ENCODE assay signal across 24 cellular contexts in the genomic region with DNA sequence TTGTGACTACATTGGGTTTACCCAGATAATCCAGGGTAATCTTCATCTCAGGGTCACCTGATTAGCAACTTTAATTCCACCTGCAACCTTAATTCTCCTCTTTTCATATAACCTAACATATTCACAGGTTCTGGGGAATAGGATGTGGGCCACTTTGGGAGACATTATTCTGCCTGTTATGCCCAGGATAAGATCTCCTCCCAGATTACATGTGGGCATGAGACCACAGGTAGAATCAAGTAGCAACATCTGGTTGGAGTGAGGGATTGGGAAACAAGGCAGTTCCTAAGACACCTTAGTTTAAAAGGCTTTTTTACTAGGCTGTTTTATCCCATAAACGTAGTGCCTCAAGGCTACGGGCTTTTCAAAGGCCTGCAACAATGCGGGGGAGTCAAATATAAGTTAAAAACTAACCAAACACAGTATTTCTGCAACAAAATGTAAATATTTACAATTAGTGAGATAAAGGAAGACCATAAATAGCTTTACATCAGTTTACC.
"Had no signal": no experiment of that assay in that cellular context is flagged by ENCODE, and none has a peak within 500 bp of the region (broad histone marks: within the 10 kb centered on the region; RNA-seq: fewer than 3 reads in every experiment).

No MANE protein-coding gene starts in this region.

- DNase-seq: effector memory CD4-positive, alpha-beta T cell; glutamatergic neuron; immature natural killer cell; left ventricle myocardium inferior; lower lobe of right lung; occipital lobe; pancreas; psoas muscle; retina; stimulated activated CD4-positive, alpha-beta T cell treated with anti-CD3 and anti-CD28 coated beads, Interleukin-2, amount 100 ng/mL, for 24 hours; stimulated activated CD4-positive, alpha-beta T cell treated with anti-CD3 and anti-CD28 coated beads, Interleukin-4, amount 100 ng/mL, for 4 hours; stimulated activated naive B cell treated with anti-CD40 and anti-IgM and Interleukin-4, amounts not matched to agents 10 μg/mL and 1 μg/mL and 100 μg/mL, for 72 hours; stimulated activated naive CD8-positive, alpha-beta T cell treated with anti-CD3 and anti-CD28 coated beads, Interleukin-15, amount 100 ng/mL, for 72 hours; testis; upper lobe of right lung had no signal

- H3K9me3 Mint-ChIP-seq: mesothelial cell of epicardium, neural progenitor cell had no signal

- H3K36me3 ChIP-seq: esophagus muscularis mucosa, left ventricle myocardium inferior, lower lobe of right lung, neural progenitor cell, pancreas, upper lobe of right lung had no signal

- H3K9me3 ChIP-seq: esophagus muscularis mucosa, gastroesophageal sphincter, left ventricle myocardium inferior, lower lobe of right lung, pancreas, psoas muscle, testis, tibial nerve, upper lobe of right lung had no signal

- H3K4me3 Mint-ChIP-seq: immature natural killer cell; memory B cell; mesothelial cell of epicardium; natural killer cell treated with Interleukin-12 subunit alpha and Interleukin-12 subunit beta and Interleukin-15 and Interleukin-18, amount 100 ng/mL, for 72 hours; neural progenitor cell; stimulated activated naive B cell treated with anti-CD40 and anti-IgM and Interleukin-4, amounts not matched to agents 10 μg/mL and 1 μg/mL and 100 μg/mL, for 72 hours; stimulated activated naive CD8-positive, alpha-beta T cell treated with anti-CD3 and anti-CD28 coated beads, Interleukin-15, amount 100 ng/mL, for 72 hours had no signal

- H3K27ac ChIP-seq: epithelial cell of prostate, esophagus muscularis mucosa, gastroesophageal sphincter, left ventricle myocardium inferior, lower lobe of right lung, neural progenitor cell, pancreas, psoas muscle, testis, tibial nerve, upper lobe of right lung had no signal

- H3K27me3 ChIP-seq: esophagus muscularis mucosa, gastroesophageal sphincter, neural progenitor cell, pancreas, testis, tibial nerve, upper lobe of right lung had no signal

- ATAC-seq: gastroesophageal sphincter; lower lobe of right lung; natural killer cell treated with Interleukin-12 subunit alpha and Interleukin-12 subunit beta and Interleukin-15 and Interleukin-18, amount 100 ng/mL, for 72 hours; pancreas; psoas muscle; sciatic nerve; stimulated activated naive B cell treated with anti-CD40 and anti-IgM and Interleukin-4, amounts not matched to agents 10 μg/mL and 1 μg/mL and 100 μg/mL, for 72 hours; stimulated activated naive CD8-positive, alpha-beta T cell treated with anti-CD3 and anti-CD28 coated beads, Interleukin-15, amount 100 ng/mL, for 72 hours; upper lobe of right lung had no signal

- H3K36me3 Mint-ChIP-seq: immature natural killer cell; memory B cell; mesothelial cell of epicardium; natural killer cell treated with Interleukin-12 subunit alpha and Interleukin-12 subunit beta and Interleukin-15 and Interleukin-18, amount 100 ng/mL, for 72 hours; neural progenitor cell; stimulated activated naive B cell treated with anti-CD40 and anti-IgM and Interleukin-4, amounts not matched to agents 10 μg/mL and 1 μg/mL and 100 μg/mL, for 72 hours had no signal

- H3K27ac Mint-ChIP-seq: immature natural killer cell; memory B cell; mesothelial cell of epicardium; natural killer cell treated with Interleukin-12 subunit alpha and Interleukin-12 subunit beta and Interleukin-15 and Interleukin-18, amount 100 ng/mL, for 72 hours; neural progenitor cell; stimulated activated naive B cell treated with anti-CD40 and anti-IgM and Interleukin-4, amounts not matched to agents 10 μg/mL and 1 μg/mL and 100 μg/mL, for 72 hours; stimulated activated naive CD8-positive, alpha-beta T cell treated with anti-CD3 and anti-CD28 coated beads, Interleukin-15, amount 100 ng/mL, for 72 hours had no signal

- H3K4me1 Mint-ChIP-seq: immature natural killer cell; memory B cell; mesothelial cell of epicardium; neural progenitor cell; stimulated activated naive B cell treated with anti-CD40 and anti-IgM and Interleukin-4, amounts not matched to agents 10 μg/mL and 1 μg/mL and 100 μg/mL, for 72 hours; stimulated activated naive CD8-positive, alpha-beta T cell treated with anti-CD3 and anti-CD28 coated beads, Interleukin-15, amount 100 ng/mL, for 72 hours had no signal

- H3K27me3 Mint-ChIP-seq: memory B cell; natural killer cell treated with Interleukin-12 subunit alpha and Interleukin-12 subunit beta and Interleukin-15 and Interleukin-18, amount 100 ng/mL, for 72 hours; stimulated activated naive B cell treated with anti-CD40 and anti-IgM and Interleukin-4, amounts not matched to agents 10 μg/mL and 1 μg/mL and 100 μg/mL, for 72 hours; stimulated activated naive CD8-positive, alpha-beta T cell treated with anti-CD3 and anti-CD28 coated beads, Interleukin-15, amount 100 ng/mL, for 72 hours had no signal

- H3K4me3 ChIP-seq: esophagus muscularis mucosa, gastroesophageal sphincter, left ventricle myocardium inferior, lower lobe of right lung, neural progenitor cell, pancreas, psoas muscle, testis, tibial nerve, upper lobe of right lung had no signal

- H3K4me1 ChIP-seq: esophagus muscularis mucosa, gastroesophageal sphincter, left ventricle myocardium inferior, lower lobe of right lung, neural progenitor cell, pancreas, psoas muscle, testis, tibial nerve, upper lobe of right lung had no signal
